ENCODE assay signal across 1 cellular context in genomic region chr19:38374332-38375097, GRCh38.
TF ChIP-seq lines count a peak whose summit lies in the region.

PSMD8 (plus strand) TSS chr19:38374571; CDS start chr19:38374602, 31 bp downstream.

TF ChIP-seq in HepG2, 621 proteins besides CTCF, POLR2A, EP300 and RAD21 (continued from another document and continues in another):
- TF ChIP-seq ZNF280D (CRISPR knock-in tag; IDR thresholded peaks at IDR 0.05) (peak; percentile 95), ZNF362 (CRISPR knock-in tag; IDR thresholded peaks at IDR 0.05; ENCODE audit: borderline replicate concordance) (peak; percentile 29; the same call in 1 of the 2 replicates), ZC3H4 (CRISPR knock-in tag; IDR thresholded peaks at IDR 0.05; ENCODE audit: borderline replicate concordance) (no peak), KLF16 (CRISPR knock-in tag; IDR thresholded peaks at IDR 0.05) (peak in 1 of 2 experiments; percentile 78; a peak in 2 of 4 replicates), NPAS2 (CRISPR knock-in tag; IDR thresholded peaks at IDR 0.05; ENCODE audit: borderline replicate concordance) (no peak), AHR (CRISPR knock-in tag; IDR thresholded peaks at IDR 0.05) (0 out of 2 replicates have a peak, but pooled peaks have one; percentile 51), MTA1 (CRISPR knock-in tag; IDR thresholded peaks at IDR 0.05; ENCODE audit: borderline replicate concordance) (peak; percentile 65; the same call in 1 of the 2 replicates), ZNF205 (CRISPR knock-in tag; IDR thresholded peaks at IDR 0.05) (peak; percentile 67), EZH2 (conservative IDR thresholded peaks at IDR 0.05; ENCODE audit: low read depth, low read length) (no peak), ISX (CRISPR knock-in tag; conservative IDR thresholded peaks at IDR 0.05) (peak; percentile 75; the same call in 1 of the 2 replicates), ZSCAN30 (CRISPR knock-in tag; IDR thresholded peaks at IDR 0.05) (0 out of 2 replicates have a peak, but pooled peaks have one; percentile 4), ZNF326 (CRISPR knock-in tag; IDR thresholded peaks at IDR 0.05; ENCODE audit: borderline replicate concordance) (no peak), ZNF543 (CRISPR knock-in tag; IDR thresholded peaks at IDR 0.05) (peak; percentile 96), ZNF775 (CRISPR knock-in tag; IDR thresholded peaks at IDR 0.05; ENCODE audit: borderline replicate concordance) (0 out of 2 replicates have a peak, but pooled peaks have one; percentile 62), GTF2F1 (IDR thresholded peaks at IDR 0.05; ENCODE audit: low read length) (no peak), ZIK1 (CRISPR knock-in tag; IDR thresholded peaks at IDR 0.05; ENCODE audit: borderline replicate concordance, low read depth) (peak; percentile 80; the same call in 1 of the 2 replicates), ZNF124 (CRISPR knock-in tag; IDR thresholded peaks at IDR 0.05) (0 out of 2 replicates have a peak, but pooled peaks have one; percentile 13), ZNF235 (CRISPR knock-in tag; IDR thresholded peaks at IDR 0.05; ENCODE audit: borderline replicate concordance) (peak; percentile 75; the same call in 1 of the 2 replicates), SIX1 (CRISPR knock-in tag; IDR thresholded peaks at IDR 0.05; ENCODE audit: borderline replicate concordance) (no peak; the same call in 1 of the 2 replicates), MIXL1 (CRISPR knock-in tag; IDR thresholded peaks at IDR 0.05) (peak; percentile 77), GMEB1 (CRISPR knock-in tag; IDR thresholded peaks at IDR 0.05; ENCODE audit: borderline replicate concordance) (peak; percentile 96), CEBPG (CRISPR knock-in tag; IDR thresholded peaks at IDR 0.05) (peak; percentile 45; the same call in 1 of the 2 replicates), ZNF263 (CRISPR knock-in tag; IDR thresholded peaks at IDR 0.05) (peak; percentile 41), NFE2L1 (CRISPR knock-in tag; IDR thresholded peaks at IDR 0.05; ENCODE audit: borderline replicate concordance) (peak; percentile 93; the same call in 1 of the 2 replicates)
- TF ChIP-seq, protein P1, sequence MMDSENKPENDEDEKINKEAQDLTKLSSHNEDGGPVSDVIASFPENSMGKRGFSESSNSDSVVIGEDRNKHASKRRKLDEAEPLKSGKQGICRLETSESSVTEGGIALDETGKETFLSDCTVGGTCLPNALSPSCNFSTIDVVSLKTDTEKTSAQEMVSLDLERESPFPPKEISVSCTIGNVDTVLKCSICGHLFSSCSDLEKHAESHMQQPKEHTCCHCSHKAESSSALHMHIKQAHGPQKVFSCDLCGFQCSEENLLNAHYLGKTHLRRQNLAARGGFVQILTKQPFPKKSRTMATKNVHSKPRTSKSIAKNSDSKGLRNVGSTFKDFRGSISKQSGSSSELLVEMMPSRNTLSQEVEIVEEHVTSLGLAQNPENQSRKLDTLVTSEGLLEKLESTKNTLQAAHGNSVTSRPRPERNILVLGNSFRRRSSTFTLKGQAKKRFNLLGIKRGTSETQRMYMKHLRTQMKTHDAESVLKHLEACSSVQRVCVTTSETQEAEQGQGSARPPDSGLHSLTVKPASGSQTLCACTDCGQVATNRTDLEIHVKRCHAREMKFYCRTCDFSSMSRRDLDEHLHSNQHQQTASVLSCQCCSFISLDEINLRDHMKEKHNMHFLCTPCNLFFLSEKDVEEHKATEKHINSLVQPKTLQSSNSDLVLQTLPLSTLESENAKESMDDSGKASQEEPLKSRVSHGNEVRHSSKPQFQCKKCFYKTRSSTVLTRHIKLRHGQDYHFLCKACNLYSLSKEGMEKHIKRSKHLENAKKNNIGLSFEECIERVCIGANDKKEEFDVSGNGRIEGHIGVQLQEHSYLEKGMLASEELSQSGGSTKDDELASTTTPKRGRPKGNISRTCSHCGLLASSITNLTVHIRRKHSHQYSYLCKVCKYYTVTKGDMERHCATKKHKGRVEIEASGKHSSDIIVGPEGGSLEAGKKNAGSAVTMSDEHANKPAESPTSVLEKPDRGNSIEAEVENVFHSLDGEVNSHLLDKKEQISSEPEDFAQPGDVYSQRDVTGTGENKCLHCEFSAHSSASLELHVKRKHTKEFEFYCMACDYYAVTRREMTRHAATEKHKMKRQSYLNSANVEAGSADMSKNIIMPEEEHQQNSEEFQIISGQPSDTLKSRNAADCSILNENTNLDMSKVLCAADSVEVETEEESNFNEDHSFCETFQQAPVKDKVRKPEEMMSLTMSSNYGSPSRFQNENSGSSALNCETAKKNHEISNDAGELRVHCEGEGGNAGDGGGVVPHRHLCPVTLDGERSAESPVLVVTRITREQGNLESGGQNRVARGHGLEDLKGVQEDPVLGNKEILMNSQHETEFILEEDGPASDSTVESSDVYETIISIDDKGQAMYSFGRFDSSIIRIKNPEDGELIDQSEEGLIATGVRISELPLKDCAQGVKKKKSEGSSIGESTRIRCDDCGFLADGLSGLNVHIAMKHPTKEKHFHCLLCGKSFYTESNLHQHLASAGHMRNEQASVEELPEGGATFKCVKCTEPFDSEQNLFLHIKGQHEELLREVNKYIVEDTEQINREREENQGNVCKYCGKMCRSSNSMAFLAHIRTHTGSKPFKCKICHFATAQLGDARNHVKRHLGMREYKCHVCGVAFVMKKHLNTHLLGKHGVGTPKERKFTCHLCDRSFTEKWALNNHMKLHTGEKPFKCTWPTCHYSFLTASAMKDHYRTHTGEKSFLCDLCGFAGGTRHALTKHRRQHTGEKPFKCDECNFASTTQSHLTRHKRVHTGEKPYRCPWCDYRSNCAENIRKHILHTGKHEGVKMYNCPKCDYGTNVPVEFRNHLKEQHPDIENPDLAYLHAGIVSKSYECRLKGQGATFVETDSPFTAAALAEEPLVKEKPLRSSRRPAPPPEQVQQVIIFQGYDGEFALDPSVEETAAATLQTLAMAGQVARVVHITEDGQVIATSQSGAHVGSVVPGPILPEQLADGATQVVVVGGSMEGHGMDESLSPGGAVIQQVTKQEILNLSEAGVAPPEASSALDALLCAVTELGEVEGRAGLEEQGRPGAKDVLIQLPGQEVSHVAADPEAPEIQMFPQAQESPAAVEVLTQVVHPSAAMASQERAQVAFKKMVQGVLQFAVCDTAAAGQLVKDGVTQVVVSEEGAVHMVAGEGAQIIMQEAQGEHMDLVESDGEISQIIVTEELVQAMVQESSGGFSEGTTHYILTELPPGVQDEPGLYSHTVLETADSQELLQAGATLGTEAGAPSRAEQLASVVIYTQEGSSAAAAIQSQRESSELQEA (CRISPR knock-in tag; IDR thresholded peaks at IDR 0.05; ENCODE audit: not compliant biosample characterization): peak; percentile 44
- TF ChIP-seq, protein P2, sequence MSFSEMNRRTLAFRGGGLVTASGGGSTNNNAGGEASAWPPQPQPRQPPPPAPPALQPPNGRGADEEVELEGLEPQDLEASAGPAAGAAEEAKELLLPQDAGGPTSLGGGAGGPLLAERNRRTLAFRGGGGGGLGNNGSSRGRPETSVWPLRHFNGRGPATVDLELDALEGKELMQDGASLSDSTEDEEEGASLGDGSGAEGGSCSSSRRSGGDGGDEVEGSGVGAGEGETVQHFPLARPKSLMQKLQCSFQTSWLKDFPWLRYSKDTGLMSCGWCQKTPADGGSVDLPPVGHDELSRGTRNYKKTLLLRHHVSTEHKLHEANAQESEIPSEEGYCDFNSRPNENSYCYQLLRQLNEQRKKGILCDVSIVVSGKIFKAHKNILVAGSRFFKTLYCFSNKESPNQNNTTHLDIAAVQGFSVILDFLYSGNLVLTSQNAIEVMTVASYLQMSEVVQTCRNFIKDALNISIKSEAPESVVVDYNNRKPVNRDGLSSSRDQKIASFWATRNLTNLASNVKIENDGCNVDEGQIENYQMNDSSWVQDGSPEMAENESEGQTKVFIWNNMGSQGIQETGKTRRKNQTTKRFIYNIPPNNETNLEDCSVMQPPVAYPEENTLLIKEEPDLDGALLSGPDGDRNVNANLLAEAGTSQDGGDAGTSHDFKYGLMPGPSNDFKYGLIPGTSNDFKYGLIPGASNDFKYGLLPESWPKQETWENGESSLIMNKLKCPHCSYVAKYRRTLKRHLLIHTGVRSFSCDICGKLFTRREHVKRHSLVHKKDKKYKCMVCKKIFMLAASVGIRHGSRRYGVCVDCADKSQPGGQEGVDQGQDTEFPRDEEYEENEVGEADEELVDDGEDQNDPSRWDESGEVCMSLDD (CRISPR knock-in tag; IDR thresholded peaks at IDR 0.05; ENCODE audit: borderline replicate concordance): 0 out of 2 replicates have a peak, but pooled peaks have one; percentile 45
- TF ChIP-seq, protein P3, sequence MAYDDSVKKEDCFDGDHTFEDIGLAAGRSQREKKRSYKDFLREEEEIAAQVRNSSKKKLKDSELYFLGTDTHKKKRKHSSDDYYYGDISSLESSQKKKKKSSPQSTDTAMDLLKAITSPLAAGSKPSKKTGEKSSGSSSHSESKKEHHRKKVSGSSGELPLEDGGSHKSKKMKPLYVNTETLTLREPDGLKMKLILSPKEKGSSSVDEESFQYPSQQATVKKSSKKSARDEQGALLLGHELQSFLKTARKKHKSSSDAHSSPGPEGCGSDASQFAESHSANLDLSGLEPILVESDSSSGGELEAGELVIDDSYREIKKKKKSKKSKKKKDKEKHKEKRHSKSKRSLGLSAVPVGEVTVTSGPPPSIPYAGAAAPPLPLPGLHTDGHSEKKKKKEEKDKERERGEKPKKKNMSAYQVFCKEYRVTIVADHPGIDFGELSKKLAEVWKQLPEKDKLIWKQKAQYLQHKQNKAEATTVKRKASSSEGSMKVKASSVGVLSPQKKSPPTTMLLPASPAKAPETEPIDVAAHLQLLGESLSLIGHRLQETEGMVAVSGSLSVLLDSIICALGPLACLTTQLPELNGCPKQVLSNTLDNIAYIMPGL (CRISPR knock-in tag; IDR thresholded peaks at IDR 0.05; ENCODE audit: borderline replicate concordance in 1 of 2, low read depth in 1 of 2): peak; percentile 80 to 95; a peak in 3 of 4 replicates
- TF ChIP-seq, protein P4, sequence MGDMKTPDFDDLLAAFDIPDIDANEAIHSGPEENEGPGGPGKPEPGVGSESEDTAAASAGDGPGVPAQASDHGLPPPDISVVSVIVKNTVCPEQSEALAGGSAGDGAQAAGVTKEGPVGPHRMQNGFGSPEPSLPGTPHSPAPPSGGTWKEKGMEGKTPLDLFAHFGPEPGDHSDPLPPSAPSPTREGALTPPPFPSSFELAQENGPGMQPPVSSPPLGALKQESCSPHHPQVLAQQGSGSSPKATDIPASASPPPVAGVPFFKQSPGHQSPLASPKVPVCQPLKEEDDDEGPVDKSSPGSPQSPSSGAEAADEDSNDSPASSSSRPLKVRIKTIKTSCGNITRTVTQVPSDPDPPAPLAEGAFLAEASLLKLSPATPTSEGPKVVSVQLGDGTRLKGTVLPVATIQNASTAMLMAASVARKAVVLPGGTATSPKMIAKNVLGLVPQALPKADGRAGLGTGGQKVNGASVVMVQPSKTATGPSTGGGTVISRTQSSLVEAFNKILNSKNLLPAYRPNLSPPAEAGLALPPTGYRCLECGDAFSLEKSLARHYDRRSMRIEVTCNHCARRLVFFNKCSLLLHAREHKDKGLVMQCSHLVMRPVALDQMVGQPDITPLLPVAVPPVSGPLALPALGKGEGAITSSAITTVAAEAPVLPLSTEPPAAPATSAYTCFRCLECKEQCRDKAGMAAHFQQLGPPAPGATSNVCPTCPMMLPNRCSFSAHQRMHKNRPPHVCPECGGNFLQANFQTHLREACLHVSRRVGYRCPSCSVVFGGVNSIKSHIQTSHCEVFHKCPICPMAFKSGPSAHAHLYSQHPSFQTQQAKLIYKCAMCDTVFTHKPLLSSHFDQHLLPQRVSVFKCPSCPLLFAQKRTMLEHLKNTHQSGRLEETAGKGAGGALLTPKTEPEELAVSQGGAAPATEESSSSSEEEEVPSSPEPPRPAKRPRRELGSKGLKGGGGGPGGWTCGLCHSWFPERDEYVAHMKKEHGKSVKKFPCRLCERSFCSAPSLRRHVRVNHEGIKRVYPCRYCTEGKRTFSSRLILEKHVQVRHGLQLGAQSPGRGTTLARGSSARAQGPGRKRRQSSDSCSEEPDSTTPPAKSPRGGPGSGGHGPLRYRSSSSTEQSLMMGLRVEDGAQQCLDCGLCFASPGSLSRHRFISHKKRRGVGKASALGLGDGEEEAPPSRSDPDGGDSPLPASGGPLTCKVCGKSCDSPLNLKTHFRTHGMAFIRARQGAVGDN (CRISPR knock-in tag; IDR thresholded peaks at IDR 0.05): peak; percentile 90
